In the genomic region with DNA sequence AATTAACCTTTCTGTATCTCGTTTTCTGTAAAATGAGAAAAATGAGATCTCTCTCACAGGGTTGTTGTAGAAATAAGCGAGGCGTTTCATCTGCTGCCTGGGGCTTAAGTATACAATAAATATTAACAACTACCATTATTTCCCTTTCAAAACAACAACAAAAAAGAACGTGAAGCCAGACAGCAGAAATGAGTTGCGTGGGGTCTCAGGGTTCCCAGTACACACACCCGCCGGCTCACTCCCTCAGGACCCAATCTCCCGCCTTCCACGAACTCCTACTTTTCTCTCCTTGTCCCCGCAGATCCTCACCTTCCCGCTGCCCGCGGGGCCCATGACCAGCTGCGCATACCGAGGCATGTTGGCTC, we compare ENCODE assay signal across 8 cellular contexts. TPM values are rescaled to one million over a fixed set of nuclear protein-coding genes. Genes with fewer than 3 reads are reported as not detected.
A peak's percentile ranks its signal among the peaks of the same experiment; 100 is the strongest.
DNase-seq lines count a peak whose midpoint lies in the region; ATAC-seq and TF ChIP-seq lines count a peak whose summit lies in the region.

No MANE protein-coding gene starts in this region.

- H3K23ac ChIP-seq in trophoblast cell (ENCODE audit: low read length), result no peak overlapping the region

- no peak for TF ChIP-seq EP300 in esophagus muscularis mucosa (IDR thresholded peaks at IDR 0.05)

- no peak overlapping the region for H3K4ac ChIP-seq in trophoblast cell (ENCODE audit: low read depth, low read length)

- H3K4me1 ChIP-seq in RWPE2 (ENCODE audit: insufficient read depth, poor library complexity, severe bottlenecking) (peaks cover 4% of the 10 kb centered on the region), esophagus muscularis mucosa (peaks cover 16 to 36% (median 28%) of the 10 kb centered on the region in 4 donors), trophoblast cell (ENCODE audit: control insufficient read depth in 1 of 2, insufficient read depth in 2 of 2, low read length in 2 of 2) (peaks cover 2 to 3% of the 10 kb centered on the region in 2 experiments)

- no peak overlapping the region for H2BK5ac ChIP-seq in trophoblast cell (ENCODE audit: low read depth, low read length, poor library complexity)

- H2BK120ac ChIP-seq in trophoblast cell (ENCODE audit: insufficient read depth, low read length, poor library complexity), result no peak overlapping the region

- no peak overlapping the region for H4K12ac ChIP-seq in trophoblast cell (ENCODE audit: low read depth, low read length)

- peaks cover 43% of the 10 kb centered on the region for H3K36me3 Mint-ChIP-seq in Calu3 (ENCODE audit: insufficient read depth, unreplicated experiment)

- no peaks in the 10 kb centered on the region for H3K9me3 Mint-ChIP-seq in Calu3 (ENCODE audit: low read depth, unreplicated experiment)

- TF ChIP-seq POLR2A in esophagus muscularis mucosa (IDR thresholded peaks at IDR 0.05; ENCODE audit: low read depth), result peak; percentile 78

- no peak for ATAC-seq in RWPE2 (ENCODE audit: low read depth)
- no peak for ATAC-seq in HG03457 (IDR thresholded peaks at IDR 0.05; ENCODE audit: unreplicated experiment)

- H3K4me3 ChIP-seq in RWPE2 (ENCODE audit: severe bottlenecking) (peak overlapping the region; percentile 63), esophagus muscularis mucosa (peak overlapping the region; percentile 77 to 91 (median 82)), trophoblast cell (ENCODE audit: low read depth, low read length) (peak overlapping the region; percentile 90)

- peak overlapping the region; percentile 63 for H3K14ac ChIP-seq in trophoblast cell (ENCODE audit: low read length)

- no peak overlapping the region for H2BK12ac ChIP-seq in trophoblast cell (ENCODE audit: low read length)

- intact Hi-C loops in Calu3 (cut with micrococcal nuclease; ENCODE audit: unreplicated experiment) (no loop called here), esophagus muscularis mucosa (cut with DNase I) (loop anchor here (2.0 to 5.0 kb wide), 2 partner anchors 35 to 134 kb away; a partner anchor contains a TSS)

- TSS peak; percentile 91 for BruUV-seq in Calu3 (replicated peaks; lab: Mats Ljungman, UMichigan)

- TF ChIP-seq CTCF in Calu3 (IDR thresholded peaks at IDR 0.05; ENCODE audit: unreplicated experiment) (no peak), RWPE2 (IDR thresholded peaks at IDR 0.05; ENCODE audit: poor library complexity, severe bottlenecking) (no peak), esophagus muscularis mucosa (IDR thresholded peaks at IDR 0.05) (no peak)

- H3K18ac ChIP-seq in trophoblast cell (ENCODE audit: low read length), result peak overlapping the region; percentile 74

- CTCF ChIA-PET in Calu3 (lab: Charles Lee), result interaction anchor here (0.6 to 2.4 kb wide), 9 partner anchors 18 to 135 kb away, joined by 3 to 21 read pairs (median 6); a partner anchor contains a TSS

- peak overlapping the region; percentile 87 for H3K27ac Mint-ChIP-seq in Calu3 (ENCODE audit: unreplicated experiment)

- peak overlapping the region; percentile 87 for H3K27ac ChIP-seq in RWPE2 (ENCODE audit: poor library complexity, severe bottlenecking)
- H3K27ac ChIP-seq in esophagus muscularis mucosa (replicated peaks in 1 of 4), result peak overlapping the region; percentile 94 to 100 (median 96)
- H3K27ac ChIP-seq in trophoblast cell (ENCODE audit: low read depth, low read length), result no peak overlapping the region

- DNase-seq in Calu3 (no peak), RWPE2 (ENCODE audit: low spot score) (no peak), esophagus muscularis mucosa (ENCODE audit: extremely low spot score) (no peak), trophoblast cell (no peak), iPS-NIHi11 (ENCODE audit: low spot score) (no peak), SW480 (ENCODE audit: low spot score) (no peak), NCI-H82 treated with DMSO at 0.1 percent for 48 hours (lab: John Stamatoyannopoulos, UW; ENCODE audit: unreplicated experiment) (no peak)

- H3K4me3 Mint-ChIP-seq in Calu3 (ENCODE audit: low read depth, unreplicated experiment), result peak overlapping the region; percentile 85

- H3K79me2 ChIP-seq in trophoblast cell (ENCODE audit: control insufficient read depth, insufficient read depth, low read length, poor library complexity), result no peaks in the 10 kb centered on the region

- H3K27me3 Mint-ChIP-seq in Calu3 (ENCODE audit: unreplicated experiment), result no peaks in the 10 kb centered on the region

- H3K9me3 ChIP-seq in RWPE2 (ENCODE audit: severe bottlenecking), result no peaks in the 10 kb centered on the region
- H3K9me3 ChIP-seq in esophagus muscularis mucosa, result no peaks in the 10 kb centered on the region
- H3K9me3 ChIP-seq in trophoblast cell (ENCODE audit: insufficient read depth, low read depth, low read length), result no peaks in the 10 kb centered on the region

- peak overlapping the region; percentile 90 for H3K9ac ChIP-seq in trophoblast cell (ENCODE audit: low read length)

- H2AFZ ChIP-seq in trophoblast cell (ENCODE audit: insufficient read depth, low read length, poor library complexity), result peak overlapping the region; percentile 69

- peaks cover 14% of the 10 kb centered on the region for H3K4me1 Mint-ChIP-seq in Calu3 (ENCODE audit: low read depth, unreplicated experiment)

- peak overlapping the region; percentile 42 for H4K91ac ChIP-seq in trophoblast cell (ENCODE audit: low read depth, low read length)

- no peak overlapping the region for H2AK5ac ChIP-seq in trophoblast cell (ENCODE audit: low read length)

- WGBS in esophagus muscularis mucosa, result 0% methylated on average over 15 of the region's 15 CpGs
- no CpG with 5 or more reads among the region's 15 CpGs for WGBS in trophoblast cell (ENCODE audit: extremely low coverage, insufficient coverage, insufficient read length)

- H3K4me2 ChIP-seq in trophoblast cell (ENCODE audit: low read length), result peak overlapping the region; percentile 93

- H3K36me3 ChIP-seq in RWPE2 (ENCODE audit: low read depth) (peaks cover 16% of the 10 kb centered on the region), esophagus muscularis mucosa (peaks cover 7 to 25% (median 22%) of the 10 kb centered on the region in 4 donors), trophoblast cell (ENCODE audit: control insufficient read depth in 1 of 2, insufficient read depth in 2 of 2, low read length in 2 of 2) (peaks cover 6 to 12% of the 10 kb centered on the region in 2 experiments)

- no peaks in the 10 kb centered on the region for H3K27me3 ChIP-seq in RWPE2 (ENCODE audit: insufficient read depth, poor library complexity, severe bottlenecking)
- no peaks in the 10 kb centered on the region for H3K27me3 ChIP-seq in esophagus muscularis mucosa
- H3K27me3 ChIP-seq in trophoblast cell (ENCODE audit: insufficient read depth, low read length), result no peaks in the 10 kb centered on the region

- H3K79me1 ChIP-seq in trophoblast cell (ENCODE audit: low read length), result peaks cover 3% of the 10 kb centered on the region

- peak overlapping the region; percentile 79 for H4K8ac ChIP-seq in trophoblast cell (ENCODE audit: low read depth, low read length)

RNA-seq across cellular contexts. Expression of a gene that starts 0.2 kb away (rescaled TPM):
- total RNA-seq in Calu3 (2022) (31.8 and 35.9 TPM in 2 replicates), esophagus muscularis mucosa (10 to 100 TPM; 18.5 to 39.0 (median 25.9) TPM)
- polyA plus RNA-seq in trophoblast cell (2013), result 26.1 TPM in 2 replicates

RNA-seq across cellular contexts. Expression of a gene that starts 0.8 kb away (rescaled TPM):
- total RNA-seq in Calu3 (2022) (10.5 and 11.2 TPM in 2 replicates), esophagus muscularis mucosa (10 to 100 TPM in 1 of 4 donors, 1 to 10 TPM in 3; 6.2 to 10.4 (median 8.0) TPM)
- 2.7 and 3.3 TPM in 2 replicates for polyA plus RNA-seq in trophoblast cell (2013)

RNA-seq across cellular contexts. Expression of a gene that starts 17.7 kb away (rescaled TPM):
- total RNA-seq in Calu3 (2022) (321 and 344 TPM in 2 replicates), esophagus muscularis mucosa (100 to 1,000 TPM; 227 to 363 (median 257) TPM)
- polyA plus RNA-seq in trophoblast cell (2013), result 393 and 398 TPM in 2 replicates

RNA-seq across cellular contexts. Expression of a gene that starts 34.1 kb away (rescaled TPM):
- total RNA-seq in Calu3 (2022), result 156 and 164 TPM in 2 replicates
- 100 to 1,000 TPM; 126 to 166 (median 156) TPM for total RNA-seq in esophagus muscularis mucosa
- polyA plus RNA-seq in trophoblast cell (2013), result 110 and 119 TPM in 2 replicates

RNA-seq across cellular contexts. Expression of a gene that starts 34.3 kb away (rescaled TPM):
- 0.80 and 1.9 TPM in 2 replicates for total RNA-seq in Calu3 (2022)
- total RNA-seq in esophagus muscularis mucosa, result 1 to 10 TPM in 3 of 4 donors, under 1 TPM in 1; 0.98 to 5.0 (median 2.0) TPM
- polyA plus RNA-seq in trophoblast cell (2013), result 0.08 and 0.11 TPM in 2 replicates
